8 cellular contexts compared by ENCODE assay signal in the genomic region with DNA sequence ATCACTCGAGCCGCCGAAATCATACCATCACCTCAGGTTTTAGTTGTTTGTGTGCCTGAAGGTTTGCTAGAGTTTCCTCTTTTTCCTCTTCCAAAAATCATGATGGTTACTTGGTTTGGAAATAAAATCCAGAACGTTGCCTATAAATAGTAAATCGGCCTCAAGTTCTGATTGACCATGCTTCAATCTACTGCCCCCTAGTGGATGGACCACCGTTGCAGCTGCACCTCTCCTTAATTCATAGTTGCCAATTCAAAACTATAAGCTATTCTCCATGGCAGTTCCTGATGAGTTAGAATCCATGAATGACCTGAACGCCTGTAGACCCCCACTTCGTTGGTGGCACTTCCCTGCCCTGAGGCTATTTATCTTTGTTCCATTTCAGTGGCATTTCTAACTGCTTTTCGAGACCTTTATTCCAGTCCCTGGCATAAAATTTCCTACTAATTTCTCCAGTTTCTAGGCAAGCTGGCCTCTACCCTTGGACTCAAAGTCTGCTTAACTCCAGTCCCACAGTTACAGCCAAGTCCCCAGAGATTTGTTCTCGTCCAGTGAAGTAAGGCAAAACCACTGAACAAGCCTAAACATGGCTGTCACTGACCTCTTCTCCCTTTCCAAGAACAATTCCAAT.
DNase-seq lines count a peak whose midpoint lies in the region; ATAC-seq and TF ChIP-seq lines count a peak whose summit lies in the region.

No MANE protein-coding gene starts in this region.

- peak; percentile 67 for ATAC-seq in HG03439 (IDR thresholded peaks at IDR 0.05; ENCODE audit: unreplicated experiment)
- no peak for ATAC-seq in RWPE2 (ENCODE audit: low read depth)

- H3K27me3 ChIP-seq in RWPE2 (ENCODE audit: insufficient read depth, poor library complexity, severe bottlenecking), result no peaks in the 10 kb centered on the region

- no peaks in the 10 kb centered on the region for H3K9me3 ChIP-seq in RWPE2 (ENCODE audit: severe bottlenecking)

- no peak overlapping the region for H3K27ac ChIP-seq in RWPE2 (ENCODE audit: poor library complexity, severe bottlenecking)
- H3K27ac ChIP-seq in substantia nigra (ENCODE audit: low read depth, low read length, poor library complexity, severe bottlenecking), result no peak overlapping the region

- WGBS in lower leg skin, 2 donors, result 50 to 56% methylated on average over 10 of the region's 10 CpGs

- DNase-seq in activated T-cell treated with anti-CD3 and anti-CD28 coated beads for 48 hours (ENCODE audit: low read depth) (peak; percentile 17), activated T-cell treated with anti-CD3 and anti-CD28 coated beads for 4 hours (no peak), RWPE2 (ENCODE audit: low spot score) (no peak), choroid plexus epithelial cell (ENCODE audit: low read depth) (peak; percentile 78), lower leg skin (ENCODE audit: low spot score in 2 of 2) (peak; percentile 41 to 88), substantia nigra (lab: John Stamatoyannopoulos, UW) (peak in 30 of 49 donors; percentile 0 to 45 (median 14)), COR-L47 (lab: John Stamatoyannopoulos, UW) (no peak)

- no peaks in the 10 kb centered on the region for H3K36me3 ChIP-seq in RWPE2 (ENCODE audit: low read depth)

- no peaks in the 10 kb centered on the region for H3K4me1 ChIP-seq in RWPE2 (ENCODE audit: insufficient read depth, poor library complexity, severe bottlenecking)

- intact Hi-C loops in lower leg skin (cut with DNase I; ENCODE audit: low total_unique reads), result no loop called here

- no peak for TF ChIP-seq POLR2A in lower leg skin (IDR thresholded peaks at IDR 0.05)

- TF ChIP-seq CTCF in RWPE2 (IDR thresholded peaks at IDR 0.05; ENCODE audit: poor library complexity, severe bottlenecking), result peak; percentile 84
- peak; percentile 91 for TF ChIP-seq CTCF in choroid plexus epithelial cell (conservative IDR thresholded peaks at IDR 0.05; ENCODE audit: low read depth, low read length)
- no peak for TF ChIP-seq CTCF in lower leg skin (IDR thresholded peaks at IDR 0.05)

- H3K4me3 ChIP-seq in RWPE2 (ENCODE audit: severe bottlenecking), result no peak overlapping the region
- no peak overlapping the region for H3K4me3 ChIP-seq in choroid plexus epithelial cell (ENCODE audit: low read depth, low read length)
- H3K4me3 ChIP-seq in lower leg skin (ENCODE audit: low read depth, poor library complexity, severe bottlenecking), result no peak overlapping the region

Comparison
In these comparisons a context has a peak if more than half of its experiments do, and no peak if none do; other contexts are left out.
1. DNase-seq: peak in activated T-cell treated with anti-CD3 and anti-CD28 coated beads for 48 hours (single experiment), choroid plexus epithelial cell (single experiment), lower leg skin (2 of 2) and substantia nigra (30 of 49); none in activated T-cell treated with anti-CD3 and anti-CD28 coated beads for 4 hours (single experiment), RWPE2 (single experiment) and COR-L47 (single experiment).
2. CTCF ChIP-seq: peak in RWPE2 (single experiment) and choroid plexus epithelial cell (single experiment); none in lower leg skin (0 of 3).